Comparison of ENCODE assay signal across 10 cellular contexts in genomic region chr5:150497989-150498317, GRCh38. TPM values are rescaled to one million over a fixed set of nuclear protein-coding genes. Genes with fewer than 3 reads are reported as not detected.
DNase-seq lines count a peak whose midpoint lies in the region; TF ChIP-seq lines count a peak whose summit lies in the region.
"Had no signal": no experiment of that assay in that cellular context is flagged by ENCODE, and none has a peak within 500 bp of the region (broad histone marks: within the 10 kb centered on the region; RNA-seq: fewer than 3 reads in every experiment).

No MANE protein-coding gene starts in this region.

- H3K27ac ChIP-seq in C4-2B (peak overlapping the region; percentile 64), adipose tissue (ENCODE audit: low read depth, low read length) (peak overlapping the region; percentile 33), sigmoid colon (peak overlapping the region; percentile 58 to 78 (median 72))

- H3K4me1 Mint-ChIP-seq in glutamatergic neuron (ENCODE audit: low read depth, unreplicated experiment): peaks cover 49% of the 10 kb centered on the region

- H3K4me3 ChIP-seq in sigmoid colon (no peak overlapping the region), HAP-1 (no peak overlapping the region)

- H3K36me3 ChIP-seq in sigmoid colon (no peaks in the 10 kb centered on the region), HAP-1 (replicated peaks) (peaks cover 6% of the 10 kb centered on the region)

- peak overlapping the region; percentile 94 for H3K27ac Mint-ChIP-seq in glutamatergic neuron (ENCODE audit: unreplicated experiment)
- H3K27ac Mint-ChIP-seq: activated B cell treated with CpG ODN at 0.5 μM for 24 hours had no signal

- in situ Hi-C loops in HAP-1 (cut with MboI; ENCODE audit: low sequenced_read_pairs): no loop called here

- TF ChIP-seq EP300 in sigmoid colon (IDR thresholded peaks at IDR 0.05): no peak

- H3K27me3 ChIP-seq in sigmoid colon: no peaks in the 10 kb centered on the region
- no peaks in the 10 kb centered on the region for H3K27me3 ChIP-seq in HAP-1 (ENCODE audit: low read depth)

- no peak for TF ChIP-seq POLR2A in sigmoid colon (IDR thresholded peaks at IDR 0.05)

- intact Hi-C loops in sigmoid colon (cut with DNase I): no loop called here

- TF ChIP-seq CTCF in C4-2B (conservative IDR thresholded peaks at IDR 0.05) (no peak), glutamatergic neuron (IDR thresholded peaks at IDR 0.05; ENCODE audit: partially characterized antibody, unreplicated experiment) (no peak), sigmoid colon (IDR thresholded peaks at IDR 0.05) (no peak)

- H3K9me3 ChIP-seq in sigmoid colon: no peaks in the 10 kb centered on the region
- no peaks in the 10 kb centered on the region for H3K9me3 ChIP-seq in HAP-1

- peak overlapping the region; percentile 75 for H3K4me3 Mint-ChIP-seq in glutamatergic neuron (ENCODE audit: unreplicated experiment)
- H3K4me3 Mint-ChIP-seq: activated B cell treated with CpG ODN at 0.5 μM for 24 hours had no signal

- peaks cover 20% of the 10 kb centered on the region for H3K27me3 Mint-ChIP-seq in glutamatergic neuron (ENCODE audit: unreplicated experiment)
- H3K27me3 Mint-ChIP-seq: activated B cell treated with CpG ODN at 0.5 μM for 24 hours had no signal

- 54 to 84% (median 61%) methylated on average over 5 of the region's 5 CpGs for WGBS in adipose tissue, 3 donors
- WGBS in sigmoid colon, 2 donors: 86 to 88% methylated on average over 5 of the region's 5 CpGs

- no peaks in the 10 kb centered on the region for H3K36me3 Mint-ChIP-seq in glutamatergic neuron (ENCODE audit: unreplicated experiment)

- DNase-seq in glutamatergic neuron (no peak), sigmoid colon (no peak), AML-193 (lab: John Stamatoyannopoulos, UW) (no peak), DMS53 treated with DMSO at 0.1 percent for 48 hours (lab: John Stamatoyannopoulos, UW; ENCODE audit: unreplicated experiment) (no peak), HAP-1 (ENCODE audit: low spot score in 2 of 2) (no peak), AG08396 (ENCODE audit: low spot score) (no peak)
- DNase-seq: activated B cell treated with CpG ODN at 0.5 μM for 24 hours, OCI-M1 had no signal

- peaks cover 11% of the 10 kb centered on the region for H3K9me3 Mint-ChIP-seq in glutamatergic neuron (ENCODE audit: unreplicated experiment)
- H3K9me3 Mint-ChIP-seq: activated B cell treated with CpG ODN at 0.5 μM for 24 hours had no signal

- H3K4me1 ChIP-seq in sigmoid colon: peaks cover 0 to 81% (median 72%) of the 10 kb centered on the region in 4 donors
- peaks cover 12% of the 10 kb centered on the region for H3K4me1 ChIP-seq in HAP-1

RNA-seq across cellular contexts. Expression of gene NDST1, which starts 10.0 kb away (rescaled TPM):
- polyA plus RNA-seq in adipose tissue (10 to 100 TPM; 19.0 to 45.4 (median 35.5) TPM), sigmoid colon (10 to 100 TPM in 2 of 3 donors, 1 to 10 TPM in 1; 5.4 to 39.4 (median 13.9) TPM)
- total RNA-seq in glutamatergic neuron (ENCODE audit: unreplicated experiment) (160 TPM), sigmoid colon (10 to 100 TPM; 26.5 to 74.8 (median 43.7) TPM)

RNA-seq across cellular contexts. Expression of gene RPS14, which starts 48.4 kb away (rescaled TPM):
- 1,000 to 10,000 TPM; 3,447 to 4,480 (median 4,248) TPM for polyA plus RNA-seq in adipose tissue
- total RNA-seq in glutamatergic neuron (ENCODE audit: unreplicated experiment): 1,465 TPM
- total RNA-seq in sigmoid colon: 1,000 to 10,000 TPM; 3,111 to 5,491 (median 5,342) TPM
- 1,000 to 10,000 TPM; 3,769 to 7,878 (median 4,593) TPM for polyA plus RNA-seq in sigmoid colon
